1 cellular context compared by ENCODE assay signal in genomic region chrX:53433651-53434639, GRCh38.
TF ChIP-seq lines count a peak whose summit lies in the region.

Gene HSD17B10, minus strand, starts transcription at chrX:53434370. Its CDS starts 25 bp downstream, at chrX:53434345.

TF ChIP-seq in SK-N-SH, 30 proteins besides CTCF, POLR2A, EP300 and RAD21 (continued from another document):
- TF ChIP-seq IRF3 (IDR thresholded peaks at IDR 0.05; ENCODE audit: low read depth, low read length) (no peak), USF1 (IDR thresholded peaks at IDR 0.05; ENCODE audit: borderline replicate concordance, low read depth) (no peak), MAX (IDR thresholded peaks at IDR 0.05; ENCODE audit: low read depth) (peak; percentile 64), RFX5 (IDR thresholded peaks at IDR 0.05; ENCODE audit: low read length) (peak; percentile 49; the same call in 1 of the 2 replicates), RXRA (IDR thresholded peaks at IDR 0.05; ENCODE audit: borderline replicate concordance, low read depth) (no peak), FOXM1 (IDR thresholded peaks at IDR 0.05; ENCODE audit: low read depth) (no peak), CHD2 (IDR thresholded peaks at IDR 0.05; ENCODE audit: low read length, partially characterized antibody) (peak; percentile 63), SMC3 (IDR thresholded peaks at IDR 0.05; ENCODE audit: low read depth, low read length) (no peak)
